Comparison of ENCODE assay signal across 8 cellular contexts in the genomic region with DNA sequence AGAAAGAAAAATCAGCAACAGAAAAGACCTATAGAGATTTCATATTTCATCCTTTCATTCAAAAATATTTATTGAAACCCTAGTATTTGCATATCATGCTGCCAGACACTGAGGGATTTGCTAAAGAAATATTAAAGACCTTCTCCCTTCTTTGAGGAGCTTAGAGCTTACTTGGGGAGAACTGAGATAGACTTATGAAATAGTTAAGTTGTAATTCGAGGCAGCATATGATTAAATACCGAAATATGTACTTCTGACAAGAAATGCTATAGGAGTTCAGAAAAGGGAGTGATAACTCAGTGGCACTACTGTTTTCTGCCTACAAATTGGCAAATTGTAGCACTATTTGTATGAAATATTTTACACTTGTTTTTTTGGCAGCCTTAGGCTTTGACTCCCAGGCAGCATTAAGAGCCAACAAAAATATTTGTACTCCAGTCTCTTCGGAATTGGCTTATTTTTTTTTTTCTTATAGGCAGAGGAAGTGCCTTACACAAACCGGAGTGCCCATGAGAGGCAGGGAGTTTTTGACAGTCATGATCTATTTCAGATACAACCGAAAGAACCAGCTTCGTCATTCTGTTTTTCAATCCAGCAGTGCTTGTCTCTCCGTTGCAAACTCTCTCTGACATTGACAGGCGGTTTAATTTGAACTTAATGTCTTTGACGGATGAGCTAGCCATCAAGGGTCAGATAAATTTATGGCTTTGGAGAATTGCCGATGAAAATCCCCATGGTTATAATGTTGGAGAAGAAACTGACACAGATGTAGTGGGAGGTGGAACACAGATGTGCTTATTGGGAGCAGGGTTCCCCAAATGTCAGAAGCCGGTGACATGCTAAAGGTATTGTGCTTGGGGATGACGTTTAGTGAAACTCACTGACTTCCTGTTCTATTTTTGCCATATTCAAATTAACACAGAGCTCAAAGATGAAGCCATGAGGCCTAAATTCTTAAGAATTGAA. TPM values are rescaled to one million over a fixed set of nuclear protein-coding genes. Genes with fewer than 3 reads are reported as not detected.
DNase-seq lines count a peak whose midpoint lies in the region; ATAC-seq lines count a peak whose summit lies in the region.

No MANE protein-coding gene starts in this region.

- CTCF ChIA-PET in activated CD8-positive, alpha-beta T cell treated with anti-CD3 and anti-CD28 coated beads, Interleukin-2, amount 10 ng/mL, durations not matched to agents 7 days and 5 days (lab: Charles Lee) = interaction anchor here (0.7 to 4.7 kb wide), 13 partner anchors 10 to 120 kb away, joined by 3 to 29 read pairs (median 4); partner anchors contain the start of gene PLXNC1

- H3K4me1 Mint-ChIP-seq in activated CD8-positive, alpha-beta T cell treated with anti-CD3 and anti-CD28 coated beads, Interleukin-2, amount 10 ng/mL, durations not matched to agents 7 days and 5 days (ENCODE audit: low read depth) = peaks cover 71% of the 10 kb centered on the region

- DNase-seq in Right ventricle myocardium inferior (ENCODE audit: missing footprints) (no peak), cardiac septum (ENCODE audit: low spot score) (no peak), right cardiac atrium (no peak), iPS-NIHi7 (ENCODE audit: extremely low spot score) (no peak), NCI-H128 (lab: John Stamatoyannopoulos, UW; ENCODE audit: unreplicated experiment) (no peak)
- DNase-seq in activated CD8-positive, alpha-beta T cell treated with anti-CD3 and anti-CD28 coated beads, Interleukin-2, amount 10 ng/mL, durations not matched to agents 7 days and 5 days = peak; percentile 51
- peak; percentile 40 for DNase-seq in stimulated activated naive CD4-positive, alpha-beta T cell treated with Interleukin-2 at 50 U/mL for 16 hours (lab: John Stamatoyannopoulos, UW)

- H3K4me1 ChIP-seq in right cardiac atrium (ENCODE audit: control insufficient read depth, insufficient read depth, low read length) = peaks cover 10% of the 10 kb centered on the region

- peak overlapping the region; percentile 89 for H3K27ac ChIP-seq in right cardiac atrium (ENCODE audit: low read length)

- intact Hi-C loops in Right ventricle myocardium inferior (cut with DNase I) (no loop called here), cardiac septum (cut with DNase I) (no loop called here), right cardiac atrium (cut with DNase I) (no loop called here)

- peak overlapping the region; percentile 37 for H3K4me3 ChIP-seq in right cardiac atrium (ENCODE audit: low read length)

- H3K9me3 ChIP-seq in right cardiac atrium (ENCODE audit: control insufficient read depth, low read length) = no peaks in the 10 kb centered on the region

- peak overlapping the region; percentile 77 for H3K4me3 Mint-ChIP-seq in activated CD8-positive, alpha-beta T cell treated with anti-CD3 and anti-CD28 coated beads, Interleukin-2, amount 10 ng/mL, durations not matched to agents 7 days and 5 days

- POLR2A ChIA-PET in activated CD8-positive, alpha-beta T cell treated with anti-CD3 and anti-CD28 coated beads, Interleukin-2, amount 10 ng/mL, durations not matched to agents 7 days and 5 days (lab: Charles Lee) = interaction anchor here (0.6 to 1.8 kb wide), 13 partner anchors 9 to 786 kb away, joined by 3 to 18 read pairs (median 3); partner anchors contain the start of gene PLXNC1

- ATAC-seq in Right ventricle myocardium inferior (peak; percentile 44), HG03432 (IDR thresholded peaks at IDR 0.05; ENCODE audit: unreplicated experiment) (peak; percentile 81), right cardiac atrium (peak; percentile 42 to 71)
- peak; percentile 77 for ATAC-seq in activated CD8-positive, alpha-beta T cell treated with anti-CD3 and anti-CD28 coated beads, Interleukin-2, amount 10 ng/mL, durations not matched to agents 7 days and 5 days

- H3K36me3 Mint-ChIP-seq in activated CD8-positive, alpha-beta T cell treated with anti-CD3 and anti-CD28 coated beads, Interleukin-2, amount 10 ng/mL, durations not matched to agents 7 days and 5 days (ENCODE audit: low read depth) = peaks cover 56% of the 10 kb centered on the region

- H3K27me3 ChIP-seq in right cardiac atrium (ENCODE audit: control insufficient read depth, insufficient read depth) = no peaks in the 10 kb centered on the region

- H3K27me3 Mint-ChIP-seq in activated CD8-positive, alpha-beta T cell treated with anti-CD3 and anti-CD28 coated beads, Interleukin-2, amount 10 ng/mL, durations not matched to agents 7 days and 5 days (ENCODE audit: low read depth) = no peaks in the 10 kb centered on the region

- WGBS in right cardiac atrium = 17% methylated on average over 12 of the region's 12 CpGs

- peak overlapping the region; percentile 97 for H3K27ac Mint-ChIP-seq in activated CD8-positive, alpha-beta T cell treated with anti-CD3 and anti-CD28 coated beads, Interleukin-2, amount 10 ng/mL, durations not matched to agents 7 days and 5 days

- H3K9me3 Mint-ChIP-seq in activated CD8-positive, alpha-beta T cell treated with anti-CD3 and anti-CD28 coated beads, Interleukin-2, amount 10 ng/mL, durations not matched to agents 7 days and 5 days (ENCODE audit: insufficient read depth) = no peaks in the 10 kb centered on the region

RNA-seq across cellular contexts. Expression of gene PLXNC1, which starts 59.4 kb away (rescaled TPM):
- total RNA-seq in Right ventricle myocardium inferior (3.0 TPM), cardiac septum (4.4 TPM), right cardiac atrium (1 to 10 TPM; 2.8 to 7.6 (median 5.5) TPM)
- 10 to 100 TPM; 43.8 to 45.6 TPM for total RNA-seq in activated CD8-positive, alpha-beta T cell treated with anti-CD3 and anti-CD28 coated beads, Interleukin-2, amount 10 ng/mL, durations not matched to agents 7 days and 5 days
- polyA plus RNA-seq in right cardiac atrium = 2.4 TPM

Comparison
In these comparisons a context has a peak if more than half of its experiments do, and no peak if none do; other contexts are left out.
1. DNase-seq: peak in activated CD8-positive, alpha-beta T cell treated with anti-CD3 and anti-CD28 coated beads, Interleukin-2, amount 10 ng/mL, durations not matched to agents 7 days and 5 days (single experiment) and stimulated activated naive CD4-positive, alpha-beta T cell treated with Interleukin-2 at 50 U/mL for 16 hours (single experiment); none in Right ventricle myocardium inferior (single experiment), cardiac septum (single experiment), right cardiac atrium (0 of 3), iPS-NIHi7 (single experiment) and NCI-H128 (single experiment).
2. Peak in every context shown above with its lines, with median percentiles within 50 percentile points of each other: ATAC-seq.